In the genomic region with DNA sequence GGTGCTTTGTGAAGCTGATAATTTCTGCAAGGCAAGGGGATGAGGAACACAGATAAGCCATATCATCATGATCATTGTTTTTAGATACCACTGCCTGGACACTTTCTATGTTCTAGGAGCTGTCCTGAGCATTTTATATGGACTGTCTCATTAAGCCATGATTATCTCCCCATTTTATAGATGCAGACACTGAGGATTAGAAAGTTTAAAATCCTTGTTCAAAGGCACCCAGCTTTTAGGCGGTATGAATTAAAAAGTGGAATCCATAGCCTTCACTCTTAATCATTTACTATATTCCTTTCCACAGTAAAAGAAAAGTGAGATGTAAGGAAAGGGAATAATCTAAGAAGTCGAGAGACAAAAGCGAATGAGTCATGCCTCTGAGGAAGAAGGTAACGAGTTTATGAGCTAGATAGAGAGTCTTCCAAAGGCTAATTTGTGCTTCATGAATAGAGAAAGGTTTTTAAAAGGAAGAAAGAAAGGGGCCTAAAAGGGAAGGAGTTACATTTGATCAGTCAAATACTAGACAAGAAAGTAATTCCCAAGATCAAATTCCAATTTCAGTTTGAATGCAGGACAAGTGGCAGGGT, we compare ENCODE assay signal across 10 cellular contexts.
"Had no signal": no experiment of that assay in that cellular context is flagged by ENCODE, and none has a peak within 500 bp of the region (broad histone marks: within the 10 kb centered on the region; RNA-seq: fewer than 3 reads in every experiment).

No MANE protein-coding gene starts in this region.

- H3K36me3 ChIP-seq: HAP-1 had no signal

- H3K4me3 ChIP-seq: GM23248, HAP-1 had no signal

- ATAC-seq: HCT116 had no signal

- DNase-seq: GM23248, GOT3, H7, H9, HCEC 1CT, HFFc6 had no signal

- H3K27ac Mint-ChIP-seq: H9, HFFc6 had no signal

- H2AFZ ChIP-seq: GM23248 had no signal

- H3K9ac ChIP-seq: GM23248 had no signal

- H3K4me3 Mint-ChIP-seq: H9, HFFc6 had no signal

- FAIRE-seq: H1, H54 had no signal

- H3K27ac ChIP-seq: GM23248 had no signal
